In the genomic region with DNA sequence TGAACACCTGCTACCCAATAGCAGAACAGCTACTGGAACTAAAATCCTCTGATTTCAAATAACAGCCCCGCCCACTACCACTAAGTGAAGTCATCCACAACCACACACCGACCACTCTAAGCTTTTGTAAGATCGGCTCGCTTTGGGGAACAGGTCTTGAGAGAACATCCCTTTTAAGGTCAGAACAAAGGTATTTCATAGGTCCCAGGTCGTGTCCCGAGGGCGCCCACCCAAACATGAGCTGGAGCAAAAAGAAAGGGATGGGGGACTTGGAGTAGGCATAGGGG, we compare ENCODE assay signal across 8 cellular contexts. TPM values are rescaled to one million over a fixed set of nuclear protein-coding genes. Genes with fewer than 3 reads are reported as not detected.
A peak's percentile ranks its signal among the peaks of the same experiment; 100 is the strongest.
DNase-seq lines count a peak whose midpoint lies in the region; ATAC-seq, FAIRE-seq and TF ChIP-seq lines count a peak whose summit lies in the region.

No MANE protein-coding gene starts in this region.

- H3K4me3 Mint-ChIP-seq in activated naive CD8-positive, alpha-beta T cell treated with anti-CD3 and anti-CD28 coated beads for 36 hours: peak overlapping the region; percentile 89

- DNase-seq in GM18507 (ENCODE audit: extremely low spot score, insufficient read length, low read depth): no peak
- DNase-seq in RPMI7951 (ENCODE audit: low read depth): peak; percentile 55
- peak; percentile 61 for DNase-seq in activated naive CD8-positive, alpha-beta T cell treated with anti-CD3 and anti-CD28 coated beads for 36 hours
- no peak for DNase-seq in left cardiac atrium
- DNase-seq in sciatic nerve (ENCODE audit: low spot score): peak; percentile 61
- DNase-seq in cortex of kidney (lab: John Stamatoyannopoulos, UW): no peak

- H3K36me3 Mint-ChIP-seq in activated naive CD8-positive, alpha-beta T cell treated with anti-CD3 and anti-CD28 coated beads for 36 hours: peaks cover 17% of the 10 kb centered on the region

- intact Hi-C loops in left cardiac atrium (cut with DNase I): loop anchor here (5.0 to 10.0 kb wide), 3 partner anchors 298 to 400 kb away; no protein-coding TSS in a partner anchor
- intact Hi-C loops in sciatic nerve (cut with DNase I): no loop called here

- H3K27ac Mint-ChIP-seq in activated naive CD8-positive, alpha-beta T cell treated with anti-CD3 and anti-CD28 coated beads for 36 hours: peak overlapping the region; percentile 100

- peaks cover 14% of the 10 kb centered on the region for H3K4me1 Mint-ChIP-seq in activated naive CD8-positive, alpha-beta T cell treated with anti-CD3 and anti-CD28 coated beads for 36 hours

- ATAC-seq in HG03066 (IDR thresholded peaks at IDR 0.05; ENCODE audit: low read depth, unreplicated experiment) (peak; percentile 27), left cardiac atrium (peak; percentile 48 to 69), sciatic nerve (peak; percentile 69)

- peak overlapping the region; percentile 92 for H3K27ac ChIP-seq in 22Rv1

- no peak for TF ChIP-seq CTCF in 22Rv1 (IDR thresholded peaks at IDR 0.05)

- peak; percentile 82 for FAIRE-seq in GM18507 (lab: Jason Lieb, UNC)

- H3K27me3 Mint-ChIP-seq in activated naive CD8-positive, alpha-beta T cell treated with anti-CD3 and anti-CD28 coated beads for 36 hours: no peaks in the 10 kb centered on the region

- no peaks in the 10 kb centered on the region for H3K9me3 Mint-ChIP-seq in activated naive CD8-positive, alpha-beta T cell treated with anti-CD3 and anti-CD28 coated beads for 36 hours

RNA-seq across cellular contexts. Expression of a gene that starts 0.3 kb away (rescaled TPM):
- 0.12 TPM in 1 of 2 replicates, not detected in the other for total RNA-seq in RPMI7951 (2014; rRNA removed; shearing (Covaris generic))
- total RNA-seq in activated naive CD8-positive, alpha-beta T cell treated with anti-CD3 and anti-CD28 coated beads for 36 hours: under 1 TPM; 0.20 to 0.21 TPM
- total RNA-seq in left cardiac atrium: not detected
- not detected for total RNA-seq in sciatic nerve

RNA-seq across cellular contexts. Expression of a gene that starts 0.4 kb away (rescaled TPM):
- 7.4 and 10.7 TPM in 2 replicates for total RNA-seq in RPMI7951 (2014; rRNA removed; shearing (Covaris generic))
- total RNA-seq in activated naive CD8-positive, alpha-beta T cell treated with anti-CD3 and anti-CD28 coated beads for 36 hours: 10 to 100 TPM; 27.9 to 29.9 TPM
- 1 to 10 TPM; 1.0 to 2.1 TPM for total RNA-seq in left cardiac atrium
- total RNA-seq in sciatic nerve: 3.6 TPM

Comparison
In these comparisons a context has a peak if more than half of its experiments do, and no peak if none do; other contexts are left out.
1. DNase-seq: peak in RPMI7951 (single experiment), activated naive CD8-positive, alpha-beta T cell treated with anti-CD3 and anti-CD28 coated beads for 36 hours (single experiment) and sciatic nerve (single experiment); none in GM18507 (single experiment), left cardiac atrium (single experiment) and cortex of kidney (single experiment).
2. Peak in every context shown above with its lines, with median percentiles within 50 percentile points of each other: ATAC-seq.